1 cellular context compared by ENCODE assay signal in genomic region chr19:15534957-15535864, GRCh38.
TF ChIP-seq lines count a peak whose summit lies in the region.

No MANE protein-coding gene starts in this region.

TF ChIP-seq in IMR-90, 13 proteins besides CTCF, POLR2A, EP300 and RAD21 (continued from another document):
- TF ChIP-seq USF2 (IDR thresholded peaks at IDR 0.05; ENCODE audit: low read depth, low read length): no peak
- TF ChIP-seq CHD1 (IDR thresholded peaks at IDR 0.05; ENCODE audit: low read depth, low read length): no peak
- no peak for TF ChIP-seq SMC3 (IDR thresholded peaks at IDR 0.05; ENCODE audit: low read depth, low read length)
